1 cellular context compared by ENCODE assay signal in genomic region chr1:186564558-186564957, GRCh38.
TF ChIP-seq lines count a peak whose summit lies in the region.

No MANE protein-coding gene starts in this region.

TF ChIP-seq in IMR-90, 13 proteins besides CTCF, POLR2A, EP300 and RAD21 (continued from another document):
- no peak for TF ChIP-seq ELK1 (IDR thresholded peaks at IDR 0.05; ENCODE audit: borderline replicate concordance, low read depth, low read length)
TF ChIP-seq in IMR-90: peak in this region for 0.
